8 cellular contexts compared by ENCODE assay signal in genomic region chr7:146115665-146116451, GRCh38. TPM values are rescaled to one million over a fixed set of nuclear protein-coding genes. Genes with fewer than 3 reads are reported as not detected.
A peak's percentile ranks its signal among the peaks of the same experiment; 100 is the strongest.
DNase-seq lines count a peak whose midpoint lies in the region; ATAC-seq lines count a peak whose summit lies in the region.

No MANE protein-coding gene starts in this region.

- H3K36me3 Mint-ChIP-seq in activated CD4-positive, alpha-beta T cell treated with anti-CD3 and anti-CD28 coated beads for 36 hours (ENCODE audit: low read depth): no peaks in the 10 kb centered on the region
- H3K36me3 Mint-ChIP-seq in activated CD8-positive, alpha-beta T cell treated with anti-CD3 and anti-CD28 coated beads, Interleukin-2, amount 10 ng/mL, durations not matched to agents 7 days and 5 days (ENCODE audit: low read depth): no peaks in the 10 kb centered on the region

- peaks cover 13% of the 10 kb centered on the region for H3K4me1 Mint-ChIP-seq in activated CD4-positive, alpha-beta T cell treated with anti-CD3 and anti-CD28 coated beads for 36 hours
- peaks cover 6% of the 10 kb centered on the region for H3K4me1 Mint-ChIP-seq in activated CD8-positive, alpha-beta T cell treated with anti-CD3 and anti-CD28 coated beads, Interleukin-2, amount 10 ng/mL, durations not matched to agents 7 days and 5 days (ENCODE audit: low read depth)

- H3K9me3 Mint-ChIP-seq in activated CD4-positive, alpha-beta T cell treated with anti-CD3 and anti-CD28 coated beads for 36 hours (ENCODE audit: low read depth): no peaks in the 10 kb centered on the region
- H3K9me3 Mint-ChIP-seq in activated CD8-positive, alpha-beta T cell treated with anti-CD3 and anti-CD28 coated beads, Interleukin-2, amount 10 ng/mL, durations not matched to agents 7 days and 5 days (ENCODE audit: insufficient read depth): no peaks in the 10 kb centered on the region

- peaks cover 30% of the 10 kb centered on the region for H3K27me3 Mint-ChIP-seq in activated CD4-positive, alpha-beta T cell treated with anti-CD3 and anti-CD28 coated beads for 36 hours
- peaks cover 12% of the 10 kb centered on the region for H3K27me3 Mint-ChIP-seq in activated CD8-positive, alpha-beta T cell treated with anti-CD3 and anti-CD28 coated beads, Interleukin-2, amount 10 ng/mL, durations not matched to agents 7 days and 5 days (ENCODE audit: low read depth)

- peaks cover 0 to 19% of the 10 kb centered on the region in 2 donors for H3K4me1 ChIP-seq in muscle layer of duodenum (ENCODE audit: control insufficient read depth in 1 of 2, insufficient read depth in 2 of 2, low read length in 2 of 2)
- peaks cover 2% of the 10 kb centered on the region for H3K4me1 ChIP-seq in thymus (ENCODE audit: control insufficient read depth, insufficient read depth, low read length)

- H3K36me3 ChIP-seq in muscle layer of duodenum (ENCODE audit: control insufficient read depth in 1 of 2, insufficient read depth in 2 of 2, low read length in 2 of 2) (no peaks in the 10 kb centered on the region), thymus (ENCODE audit: control insufficient read depth, insufficient read depth) (no peaks in the 10 kb centered on the region)

- DNase-seq in activated CD4-positive, alpha-beta T cell treated with anti-CD3 and anti-CD28 coated beads for 36 hours: peak; percentile 64
- DNase-seq in activated CD4-positive, alpha-beta T cell treated with anti-CD3 and anti-CD28 coated beads, Interleukin-2, amount 50 U/mL, for 1 hour: no peak
- DNase-seq in NCI-H1105 treated with DMSO at 0.1 percent for 48 hours (lab: John Stamatoyannopoulos, UW): peak; percentile 79
- DNase-seq in activated CD8-positive, alpha-beta T cell treated with anti-CD3 and anti-CD28 coated beads, Interleukin-2, amount 10 ng/mL, durations not matched to agents 7 days and 5 days: peak; percentile 47
- DNase-seq in fibroblast of peridontal ligament (ENCODE audit: extremely low read depth): peak; percentile 45

- ATAC-seq in activated CD4-positive, alpha-beta T cell treated with anti-CD3 and anti-CD28 coated beads for 36 hours: peak; percentile 65
- ATAC-seq in activated CD8-positive, alpha-beta T cell treated with anti-CD3 and anti-CD28 coated beads, Interleukin-2, amount 10 ng/mL, durations not matched to agents 7 days and 5 days: peak; percentile 80
- no peak for ATAC-seq in HG02840 (IDR thresholded peaks at IDR 0.05; ENCODE audit: low FRiP score, unreplicated experiment)

- H3K4me3 ChIP-seq in muscle layer of duodenum (ENCODE audit: low read depth in 1 of 2, low read length in 2 of 2) (peak overlapping the region; percentile 47 to 82), thymus (ENCODE audit: low read length) (peak overlapping the region; percentile 33)

- WGBS in thymus: 2% methylated on average over 68 of the region's 68 CpGs

- H3K27ac Mint-ChIP-seq in activated CD4-positive, alpha-beta T cell treated with anti-CD3 and anti-CD28 coated beads for 36 hours: no peak overlapping the region
- no peak overlapping the region for H3K27ac Mint-ChIP-seq in activated CD8-positive, alpha-beta T cell treated with anti-CD3 and anti-CD28 coated beads, Interleukin-2, amount 10 ng/mL, durations not matched to agents 7 days and 5 days

- H3K9me3 ChIP-seq in muscle layer of duodenum (ENCODE audit: control insufficient read depth in 1 of 2, low read length in 2 of 2) (no peaks in the 10 kb centered on the region), thymus (ENCODE audit: control insufficient read depth) (no peaks in the 10 kb centered on the region)

- intact Hi-C loops in activated CD4-positive, alpha-beta T cell treated with anti-CD3 and anti-CD28 coated beads for 36 hours (cut with DNase I, micrococcal nuclease): no loop called here

- CTCF ChIA-PET in activated CD4-positive, alpha-beta T cell treated with anti-CD3 and anti-CD28 coated beads for 36 hours (lab: Charles Lee): interaction anchor here (0.6 kb wide), 1 partner anchor 97 kb away, joined by 3 read pairs; no protein-coding TSS in a partner anchor
- CTCF ChIA-PET in activated CD8-positive, alpha-beta T cell treated with anti-CD3 and anti-CD28 coated beads, Interleukin-2, amount 10 ng/mL, durations not matched to agents 7 days and 5 days (lab: Charles Lee): no interaction called here

- H3K27me3 ChIP-seq in muscle layer of duodenum (ENCODE audit: low read depth, low read length): peaks cover 6% of the 10 kb centered on the region
- peaks cover 7% of the 10 kb centered on the region for H3K27me3 ChIP-seq in thymus (ENCODE audit: control insufficient read depth, insufficient read depth)

- peak overlapping the region; percentile 51 for H3K4me3 Mint-ChIP-seq in activated CD4-positive, alpha-beta T cell treated with anti-CD3 and anti-CD28 coated beads for 36 hours
- peak overlapping the region; percentile 25 for H3K4me3 Mint-ChIP-seq in activated CD8-positive, alpha-beta T cell treated with anti-CD3 and anti-CD28 coated beads, Interleukin-2, amount 10 ng/mL, durations not matched to agents 7 days and 5 days

- H3K27ac ChIP-seq in muscle layer of duodenum (ENCODE audit: low read length) (no peak overlapping the region), thymus (ENCODE audit: low read depth) (no peak overlapping the region)

- POLR2A ChIA-PET in activated CD4-positive, alpha-beta T cell treated with anti-CD3 and anti-CD28 coated beads for 36 hours (lab: Charles Lee): no interaction called here
- POLR2A ChIA-PET in activated CD8-positive, alpha-beta T cell treated with anti-CD3 and anti-CD28 coated beads, Interleukin-2, amount 10 ng/mL, durations not matched to agents 7 days and 5 days (lab: Charles Lee): no interaction called here

RNA-seq across cellular contexts. Expression of gene CNTNAP2, which starts 0.7 kb away (rescaled TPM):
- not detected for total RNA-seq in activated CD4-positive, alpha-beta T cell treated with anti-CD3 and anti-CD28 coated beads for 36 hours
- not detected for total RNA-seq in activated CD8-positive, alpha-beta T cell treated with anti-CD3 and anti-CD28 coated beads, Interleukin-2, amount 10 ng/mL, durations not matched to agents 7 days and 5 days
- polyA plus RNA-seq in thymus: 5.1 TPM
